In the genomic region with DNA sequence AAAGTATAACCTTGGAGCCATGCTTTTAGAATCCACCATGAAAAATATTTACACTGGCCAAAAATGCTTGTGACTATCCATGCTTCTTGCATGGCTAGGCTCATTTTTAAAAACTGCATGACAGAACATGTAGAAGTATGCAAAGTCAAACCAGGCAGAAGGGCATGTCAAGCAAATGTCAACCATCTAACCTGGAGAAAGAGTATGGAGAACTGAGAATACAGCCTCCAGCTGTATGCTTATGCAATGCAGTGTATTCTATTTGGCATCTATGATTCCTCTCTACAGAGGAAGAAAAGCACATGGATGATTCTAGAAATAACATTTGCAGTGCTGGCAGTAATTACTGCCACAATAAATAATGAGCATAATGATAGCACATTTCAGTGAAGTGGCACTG, we compare ENCODE assay signal across 20 cellular contexts.
A peak's percentile ranks its signal among the peaks of the same experiment; 100 is the strongest.
DNase-seq lines count a peak whose midpoint lies in the region; ATAC-seq and TF ChIP-seq lines count a peak whose summit lies in the region.
"Had no signal": no experiment of that assay in that cellular context is flagged by ENCODE, and none has a peak within 500 bp of the region (broad histone marks: within the 10 kb centered on the region; RNA-seq: fewer than 3 reads in every experiment).

No MANE protein-coding gene starts in this region.

- TF ChIP-seq CTCF in cardiac muscle cell (IDR thresholded peaks at IDR 0.05; ENCODE audit: low read depth, low read length) (no peak), epithelial cell of esophagus (IDR thresholded peaks at IDR 0.05; ENCODE audit: insufficient read depth, low read depth, low read length, missing control alignments) (no peak)

- peak overlapping the region; percentile 5 for H3K27ac ChIP-seq in cardiac muscle cell
- H3K27ac ChIP-seq: RWPE1 had no signal

- H3K9me3 ChIP-seq in cardiac muscle cell (ENCODE audit: low read depth), result no peaks in the 10 kb centered on the region
- H3K9me3 ChIP-seq: MG63 had no signal

- peaks cover 4% of the 10 kb centered on the region for H3K4me1 ChIP-seq in cardiac muscle cell (ENCODE audit: low read depth)

- H3K36me3 ChIP-seq in cardiac muscle cell, result no peaks in the 10 kb centered on the region
- H3K36me3 ChIP-seq: MG63 had no signal

- DNase-seq in cardiac muscle cell (ENCODE audit: low read depth in 1 of 2, low spot score in 1 of 2) (no peak), left cardiac atrium (no peak), NCI-H526 treated with DMSO at 0.1 percent for 48 hours (lab: John Stamatoyannopoulos, UW) (peak; percentile 65), epithelial cell of esophagus (ENCODE audit: low read depth) (peak; percentile 83), NCI-H1092 (lab: John Stamatoyannopoulos, UW) (no peak)
- DNase-seq in activated CD8-positive, alpha-beta memory T cell treated with anti-CD3 and anti-CD28 coated beads for 24 hours, result no peak
- DNase-seq in activated T-cell treated with anti-CD3 and anti-CD28 coated beads, Interleukin-2, amount 50 U/mL, for 48 hours, result no peak
- DNase-seq: CD4-positive, alpha-beta T cell; COR-L47; DMS79 treated with DMSO at 0.1 percent for 48 hours; Kasumi-1; MG63; NCI-H1092 treated with DMSO at 0.1 percent for 48 hours; NCI-H2029 treated with DMSO at 0.1 percent for 48 hours; NCI-H2171 treated with DMSO at 0.1 percent for 48 hours; NCI-H524 treated with DMSO at 0.1 percent for 48 hours; NK-92 treated with Interleukin-12 subunit alpha and Interleukin-12 subunit beta, amount 100 ng/mL, for 24 hours; SIG-M5; T-cell had no signal

- ATAC-seq in left cardiac atrium, result no peak
- ATAC-seq: T-cell had no signal

- intact Hi-C loops in left cardiac atrium (cut with DNase I), result no loop called here

- no peak overlapping the region for H3K4me3 ChIP-seq in cardiac muscle cell
- H3K4me3 ChIP-seq in epithelial cell of esophagus (ENCODE audit: low read length), result no peak overlapping the region
- H3K4me3 ChIP-seq: MG63 had no signal

- no peaks in the 10 kb centered on the region for H3K27me3 ChIP-seq in cardiac muscle cell
- H3K27me3 ChIP-seq: MG63 had no signal

Comparison
In these comparisons a context has a peak if more than half of its experiments do, and no peak if none do; other contexts are left out.
1. DNase-seq: peak in NCI-H526 treated with DMSO at 0.1 percent for 48 hours (single experiment) and epithelial cell of esophagus (single experiment); none in cardiac muscle cell (0 of 2), left cardiac atrium (single experiment), activated CD8-positive, alpha-beta memory T cell treated with anti-CD3 and anti-CD28 coated beads for 24 hours (single experiment), NCI-H1092 (single experiment) and activated T-cell treated with anti-CD3 and anti-CD28 coated beads, Interleukin-2, amount 50 U/mL, for 48 hours (0 of 2).